Comparison of ENCODE assay signal across 34 cellular contexts in the genomic region with DNA sequence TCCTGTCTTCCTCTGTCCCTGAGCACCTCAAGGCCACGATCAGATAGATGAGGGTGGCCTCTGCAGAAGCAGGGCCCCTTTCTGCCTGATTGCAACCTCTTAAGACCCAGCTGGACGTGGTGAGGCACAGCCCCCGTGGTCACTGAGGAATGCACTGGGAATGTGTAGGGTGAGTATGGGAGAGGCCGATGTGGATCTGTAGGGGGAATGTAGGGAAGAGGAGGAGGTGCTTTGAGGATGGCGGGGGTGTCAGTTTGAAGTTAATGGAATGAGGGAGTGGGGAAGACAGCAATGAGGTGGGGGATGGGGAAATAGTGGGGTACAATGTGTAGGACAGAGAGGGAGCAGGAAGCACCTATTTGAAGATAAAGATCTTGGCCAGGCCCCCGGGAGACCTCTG. TPM values are rescaled to one million over a fixed set of nuclear protein-coding genes. Genes with fewer than 3 reads are reported as not detected.
"Had no signal": no experiment of that assay in that cellular context is flagged by ENCODE, and none has a peak within 500 bp of the region (broad histone marks: within the 10 kb centered on the region; RNA-seq: fewer than 3 reads in every experiment).

No MANE protein-coding gene starts in this region.

- H3K27ac ChIP-seq: left ventricle myocardium inferior, ovary, right atrium auricular region, right lobe of liver, skin epidermis, suprapubic skin, thoracic aorta, tibial artery, upper lobe of right lung had no signal

- H3K4me3 Mint-ChIP-seq: immature natural killer cell; naive thymus-derived CD4-positive, alpha-beta T cell; natural killer cell treated with Interleukin-12 subunit alpha and Interleukin-12 subunit beta and Interleukin-15 and Interleukin-18, amount 100 ng/mL, for 72 hours; stimulated activated effector memory CD8-positive, alpha-beta T cell treated with anti-CD3 and anti-CD28 coated beads, Interleukin-12 subunit alpha, Interleukin-12 subunit beta, amount 100 ng/mL, for 72 hours; stimulated activated naive CD8-positive, alpha-beta T cell treated with anti-CD3 and anti-CD28 coated beads, Interleukin-15, Interleukin-2, amounts not matched to agents 100 ng/mL and 50 ng/mL, for 24 hours had no signal

- DNase-seq: hypothalamus; immature natural killer cell; left ventricle myocardium inferior; midbrain; mucosa of descending colon; naive thymus-derived CD4-positive, alpha-beta T cell; ovary; right lobe of liver; stimulated activated CD4-positive, alpha-beta T cell treated with anti-CD3 and anti-CD28 coated beads, Interleukin-12 subunit alpha, Interleukin-12 subunit beta, amount 100 ng/mL, for 4 hours; stimulated activated CD4-positive, alpha-beta T cell treated with anti-CD3 and anti-CD28 coated beads, Interleukin-15, amount 100 ng/mL, for 24 hours; stimulated activated CD4-positive, alpha-beta T cell treated with anti-CD3 and anti-CD28 coated beads, Interleukin-2, amount 100 ng/mL, for 24 hours; stimulated activated CD4-positive, alpha-beta T cell treated with anti-CD3 and anti-CD28 coated beads, Interleukin-4, amount 100 ng/mL, for 1 hour; stimulated activated naive CD4-positive, alpha-beta T cell; tibial artery; trophoblast cell; upper lobe of right lung had no signal

- H3K36me3 ChIP-seq: left ventricle myocardium inferior, ovary, right atrium auricular region, right lobe of liver, suprapubic skin, thoracic aorta, tibial artery, upper lobe of right lung had no signal

- H3K4me1 ChIP-seq: left ventricle myocardium inferior, right atrium auricular region, right lobe of liver, suprapubic skin, tibial artery, upper lobe of right lung had no signal

- ATAC-seq: mucosa of descending colon; naive thymus-derived CD4-positive, alpha-beta T cell; natural killer cell treated with Interleukin-12 subunit alpha and Interleukin-12 subunit beta and Interleukin-15 and Interleukin-18, amount 100 ng/mL, for 72 hours; right lobe of liver; stimulated activated effector memory CD8-positive, alpha-beta T cell treated with anti-CD3 and anti-CD28 coated beads, Interleukin-12 subunit alpha, Interleukin-12 subunit beta, amount 100 ng/mL, for 72 hours; upper lobe of right lung had no signal

- H3K4me3 ChIP-seq: left ventricle myocardium inferior, lung, mucosa of descending colon, ovary, right atrium auricular region, right lobe of liver, skin epidermis, suprapubic skin, thoracic aorta, tibial artery, upper lobe of right lung had no signal

- H3K9me3 ChIP-seq: left ventricle myocardium inferior, mucosa of descending colon, ovary, right atrium auricular region, right lobe of liver, suprapubic skin, thoracic aorta, tibial artery, upper lobe of right lung had no signal

- H3K27me3 ChIP-seq: ovary, right atrium auricular region, right lobe of liver, tibial artery, upper lobe of right lung had no signal

- H3K27ac Mint-ChIP-seq: naive thymus-derived CD4-positive, alpha-beta T cell; natural killer cell treated with Interleukin-12 subunit alpha and Interleukin-12 subunit beta and Interleukin-15 and Interleukin-18, amount 100 ng/mL, for 72 hours; progenitor cell of endocrine pancreas; stimulated activated effector memory CD8-positive, alpha-beta T cell treated with anti-CD3 and anti-CD28 coated beads, Interleukin-12 subunit alpha, Interleukin-12 subunit beta, amount 100 ng/mL, for 72 hours; stimulated activated naive CD8-positive, alpha-beta T cell treated with anti-CD3 and anti-CD28 coated beads, Interleukin-15, Interleukin-2, amounts not matched to agents 100 ng/mL and 50 ng/mL, for 24 hours had no signal

- H3K36me3 Mint-ChIP-seq: immature natural killer cell; naive thymus-derived CD4-positive, alpha-beta T cell; natural killer cell treated with Interleukin-12 subunit alpha and Interleukin-12 subunit beta and Interleukin-15 and Interleukin-18, amount 100 ng/mL, for 72 hours; stimulated activated effector memory CD8-positive, alpha-beta T cell treated with anti-CD3 and anti-CD28 coated beads, Interleukin-12 subunit alpha, Interleukin-12 subunit beta, amount 100 ng/mL, for 72 hours had no signal

- H3K9me3 Mint-ChIP-seq: immature natural killer cell; natural killer cell treated with Interleukin-12 subunit alpha and Interleukin-12 subunit beta and Interleukin-15 and Interleukin-18, amount 100 ng/mL, for 72 hours; stimulated activated effector memory CD8-positive, alpha-beta T cell treated with anti-CD3 and anti-CD28 coated beads, Interleukin-12 subunit alpha, Interleukin-12 subunit beta, amount 100 ng/mL, for 72 hours; stimulated activated naive CD8-positive, alpha-beta T cell treated with anti-CD3 and anti-CD28 coated beads, Interleukin-15, Interleukin-2, amounts not matched to agents 100 ng/mL and 50 ng/mL, for 24 hours had no signal

RNA-seq across cellular contexts. Expression of a gene that starts 0.8 kb away (rescaled TPM):
- total RNA-seq: kidney epithelial cell; left ventricle myocardium inferior; lower leg skin; lung; mesenteric fat pad; mucosa of descending colon; myocyte; naive thymus-derived CD4-positive, alpha-beta T cell; natural killer cell treated with Interleukin-12 subunit alpha and Interleukin-12 subunit beta and Interleukin-15 and Interleukin-18, amount 100 ng/mL, for 72 hours; omental fat pad; ovary; progenitor cell of endocrine pancreas; pulmonary artery endothelial cell; renal cortical epithelial cell; right atrium auricular region; right lobe of liver; subcutaneous adipose tissue; suprapubic skin; thoracic aorta; upper lobe of right lung had no signal
- polyA plus RNA-seq: immature natural killer cell; lung; naive thymus-derived CD4-positive, alpha-beta T cell; neural cell; ovary had no signal

RNA-seq across cellular contexts. Expression of a gene that starts 14.8 kb away (rescaled TPM):
- total RNA-seq: kidney epithelial cell; left ventricle myocardium inferior; lower leg skin; lung; mesenteric fat pad; mucosa of descending colon; myocyte; naive thymus-derived CD4-positive, alpha-beta T cell; natural killer cell treated with Interleukin-12 subunit alpha and Interleukin-12 subunit beta and Interleukin-15 and Interleukin-18, amount 100 ng/mL, for 72 hours; omental fat pad; ovary; progenitor cell of endocrine pancreas; pulmonary artery endothelial cell; renal cortical epithelial cell; right atrium auricular region; right lobe of liver; subcutaneous adipose tissue; suprapubic skin; thoracic aorta; upper lobe of right lung had no signal
- polyA plus RNA-seq: immature natural killer cell; lung; naive thymus-derived CD4-positive, alpha-beta T cell; neural cell; ovary had no signal

RNA-seq across cellular contexts. Expression of a gene that starts 27.0 kb away (rescaled TPM):
- total RNA-seq: kidney epithelial cell; left ventricle myocardium inferior; lower leg skin; lung; mesenteric fat pad; mucosa of descending colon; myocyte; naive thymus-derived CD4-positive, alpha-beta T cell; natural killer cell treated with Interleukin-12 subunit alpha and Interleukin-12 subunit beta and Interleukin-15 and Interleukin-18, amount 100 ng/mL, for 72 hours; omental fat pad; progenitor cell of endocrine pancreas; renal cortical epithelial cell; right atrium auricular region; right lobe of liver; subcutaneous adipose tissue; suprapubic skin; thoracic aorta; upper lobe of right lung had no signal
- polyA plus RNA-seq: immature natural killer cell; lung; naive thymus-derived CD4-positive, alpha-beta T cell; neural cell; ovary had no signal
